Comparison of ENCODE assay signal across 26 cellular contexts in the genomic region with DNA sequence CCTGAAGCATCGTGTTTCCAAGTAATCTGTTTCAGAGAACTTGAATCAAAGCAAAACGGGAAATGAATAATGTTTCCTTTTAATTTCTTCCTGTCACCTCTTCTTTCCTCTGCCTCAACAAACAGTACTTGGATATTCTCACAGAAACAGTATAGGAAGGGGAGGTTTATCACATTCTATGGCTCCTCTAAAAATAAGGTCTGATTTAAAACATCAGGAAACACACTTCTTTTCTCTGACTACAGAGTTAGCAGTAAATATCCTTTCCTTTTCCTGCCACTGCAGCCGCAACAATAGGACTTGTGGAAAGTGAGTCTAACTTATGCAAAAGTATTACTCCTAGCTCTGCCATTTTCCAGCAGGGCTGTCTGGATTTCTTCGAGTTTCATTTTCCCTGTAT.
"Had no signal": no experiment of that assay in that cellular context is flagged by ENCODE, and none has a peak within 500 bp of the region (broad histone marks: within the 10 kb centered on the region; RNA-seq: fewer than 3 reads in every experiment).

No MANE protein-coding gene starts in this region.

- ATAC-seq: left lung; lower lobe of right lung; mucosa of descending colon; natural killer cell treated with Interleukin-12 subunit alpha and Interleukin-12 subunit beta and Interleukin-15 and Interleukin-18, amount 100 ng/mL, for 72 hours; sciatic nerve; stimulated activated effector memory CD8-positive, alpha-beta T cell treated with anti-CD3 and anti-CD28 coated beads, Interleukin-12 subunit alpha, Interleukin-12 subunit beta, amount 100 ng/mL, for 72 hours had no signal

- DNase-seq: cerebellar nuclear complex; cortex of kidney; effector CD8-positive, alpha-beta T cell; endodermal cell; erythroblast; esophagus squamous epithelium; foreskin melanocyte; kidney; left lung; lower lobe of right lung; mesenchymal stem cell; mucosa of descending colon; naive B cell; stimulated activated CD4-positive, alpha-beta T cell treated with anti-CD3 and anti-CD28 coated beads, Interleukin-2, amount 100 ng/mL, for 24 hours; stimulated activated CD4-positive, alpha-beta T cell treated with anti-CD3 and anti-CD28 coated beads, Interleukin-4, amount 100 ng/mL, for 24 hours; stimulated activated naive CD4-positive, alpha-beta T cell treated with Interleukin-2 at 50 U/mL for 16 hours; stomach; thyroid gland; trophoblast cell had no signal

- H3K9ac ChIP-seq: parathyroid adenoma had no signal

- H3K9me3 ChIP-seq: esophagus squamous epithelium, left lung, mucosa of descending colon, right atrium auricular region, thyroid gland, vagina had no signal

- H2AFZ ChIP-seq: parathyroid adenoma had no signal

- H3K27ac ChIP-seq: left lung, lower lobe of right lung, parathyroid adenoma, right atrium auricular region, stomach, thyroid gland, vagina had no signal

- H3K36me3 ChIP-seq: esophagus squamous epithelium, left lung, lower lobe of right lung, right atrium auricular region, stomach, thyroid gland, vagina had no signal

- H3K4me1 ChIP-seq: esophagus squamous epithelium, left lung, lower lobe of right lung, parathyroid adenoma, right atrium auricular region, stomach, thyroid gland, vagina had no signal

- H3K4me2 ChIP-seq: smooth muscle cell had no signal

- H3K79me2 ChIP-seq: parathyroid adenoma had no signal

- H3K4me3 ChIP-seq: esophagus squamous epithelium, left lung, lower lobe of right lung, mucosa of descending colon, right atrium auricular region, smooth muscle cell, stomach, thyroid gland, vagina had no signal

- H3K27me3 ChIP-seq: esophagus squamous epithelium, left lung, right atrium auricular region, stomach, thyroid gland, vagina had no signal
